In the genomic region with DNA sequence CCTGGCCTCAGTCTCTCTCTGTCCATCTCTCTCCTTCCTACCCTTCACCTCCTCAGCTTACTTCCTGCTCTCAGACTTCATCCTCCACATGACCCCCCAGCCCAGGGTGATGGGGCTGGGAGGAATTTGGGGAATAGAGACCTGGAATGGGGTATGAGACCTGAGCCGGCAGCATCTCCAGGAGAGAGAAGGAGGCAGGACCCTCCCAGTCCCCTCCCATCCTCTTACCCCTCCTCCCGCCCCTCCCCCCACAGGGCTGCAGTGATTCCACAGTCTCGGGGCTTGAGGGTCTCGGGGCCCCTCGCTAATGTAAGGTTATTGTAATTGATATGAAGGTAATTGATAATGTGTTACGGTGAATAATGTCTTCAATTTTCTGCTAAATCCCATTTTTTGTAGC, we compare ENCODE assay signal across 23 cellular contexts.
"Had no signal": no experiment of that assay in that cellular context is flagged by ENCODE, and none has a peak within 500 bp of the region (broad histone marks: within the 10 kb centered on the region; RNA-seq: fewer than 3 reads in every experiment).

No MANE protein-coding gene starts in this region.

- H3K9me3 Mint-ChIP-seq: activated CD8-positive, alpha-beta T cell treated with anti-CD3 and anti-CD28 coated beads for 36 hours; activated naive CD4-positive, alpha-beta T cell treated with anti-CD3 and anti-CD28 coated beads, Interleukin-2, amount 50 U/mL, for 24 hours; activated T-cell treated with anti-CD3 and anti-CD28 coated beads, Interleukin-2, amount 50 U/mL, for 72 hours; activated T-helper 2 cell treated with anti-CD3 and anti-CD28 coated beads, Interferon-gamma antibody, Interleukin-2, Interleukin-4, amounts not matched to agents 10 μg/mL and 5 μg/mL and 100 μg/mL, durations not matched to agents 14 hours and 24 hours and 36 hours; central memory CD8-positive, alpha-beta T cell; T-cell had no signal

- H3K4me3 Mint-ChIP-seq: activated CD8-positive, alpha-beta T cell treated with anti-CD3 and anti-CD28 coated beads for 36 hours; activated naive CD4-positive, alpha-beta T cell treated with anti-CD3 and anti-CD28 coated beads, Interleukin-2, amount 50 U/mL, for 24 hours; activated T-cell treated with anti-CD3 and anti-CD28 coated beads, Interleukin-2, amount 50 U/mL, for 72 hours; brain; central memory CD8-positive, alpha-beta T cell; T-cell had no signal

- H3K4me3 ChIP-seq: SK-N-MC had no signal

- H3K27ac Mint-ChIP-seq: activated CD8-positive, alpha-beta T cell treated with anti-CD3 and anti-CD28 coated beads for 36 hours; activated naive CD4-positive, alpha-beta T cell treated with anti-CD3 and anti-CD28 coated beads, Interleukin-2, amount 50 U/mL, for 24 hours; activated T-cell treated with anti-CD3 and anti-CD28 coated beads, Interleukin-2, amount 50 U/mL, for 72 hours; activated T-helper 2 cell treated with anti-CD3 and anti-CD28 coated beads, Interferon-gamma antibody, Interleukin-2, Interleukin-4, amounts not matched to agents 10 μg/mL and 5 μg/mL and 100 μg/mL, durations not matched to agents 14 hours and 24 hours and 36 hours had no signal

- FAIRE-seq: astrocyte had no signal

- H3K36me3 Mint-ChIP-seq: activated naive CD4-positive, alpha-beta T cell treated with anti-CD3 and anti-CD28 coated beads, Interleukin-2, amount 50 U/mL, for 24 hours; brain; T-cell had no signal

- DNase-seq: activated CD4-positive, alpha-beta T cell treated with anti-CD3 and anti-CD28 coated beads for 4 hours; activated CD8-positive, alpha-beta memory T cell treated with anti-CD3 and anti-CD28 coated beads, Interleukin-2, amount 50 U/mL, for 4 hours; activated CD8-positive, alpha-beta T cell treated with anti-CD3 and anti-CD28 coated beads for 36 hours; activated T-cell treated with anti-CD3 and anti-CD28 coated beads, Interleukin-2, amount 50 U/mL, for 72 hours; Kasumi-1; KBM-7; NCI-H1048; NCI-H1417 treated with DMSO at 0.1 percent for 48 hours; NCI-H1694; NCI-H2029; NCI-H2107; NCI-H345; NCI-H510A; NCI-H526 treated with DMSO at 0.1 percent for 48 hours; NCI-H82; T-cell had no signal

- H3K27ac ChIP-seq: SK-N-MC, VCaP had no signal
